Comparison of ENCODE assay signal across 8 cellular contexts in the genomic region with DNA sequence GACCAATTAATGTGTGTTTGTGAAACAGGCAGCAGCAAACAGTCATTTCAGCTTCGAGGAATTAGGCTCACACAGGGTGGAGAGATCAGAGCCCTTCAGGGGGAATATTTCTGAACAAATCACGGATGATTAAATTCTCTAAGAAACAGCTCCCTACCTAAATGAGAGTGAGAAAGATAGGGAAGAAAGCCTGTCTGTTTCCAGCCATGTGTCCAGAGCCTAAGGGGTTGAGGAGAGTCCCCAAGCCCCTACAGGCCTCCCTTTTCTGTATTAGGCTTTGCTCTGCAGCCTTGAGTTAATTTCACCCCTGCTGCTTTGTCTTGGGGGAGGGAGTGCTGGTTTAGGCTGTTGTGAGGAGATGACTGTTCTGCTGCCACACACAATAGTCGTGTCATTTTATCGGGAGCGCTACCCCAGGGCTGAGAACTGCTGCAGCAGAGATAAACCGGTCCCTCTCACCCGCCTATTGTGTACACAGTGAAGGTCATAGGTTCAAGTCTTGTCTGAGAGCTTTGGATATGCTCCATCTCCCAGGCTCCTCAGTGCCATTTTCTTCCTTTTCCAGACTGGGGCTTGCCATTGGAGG. TPM values are rescaled to one million over a fixed set of nuclear protein-coding genes. Genes with fewer than 3 reads are reported as not detected.
DNase-seq lines count a peak whose midpoint lies in the region; ATAC-seq, FAIRE-seq and TF ChIP-seq lines count a peak whose summit lies in the region.

No MANE protein-coding gene starts in this region.

- no peak for DNase-seq in MM.1S
- DNase-seq in activated T-cell treated with anti-CD3 and anti-CD28 coated beads, Interleukin-2, amount 50 U/mL, for 48 hours: peak; percentile 52 to 59
- DNase-seq in foreskin fibroblast: peak in 1 of 2 donors; percentile 34

- peak; percentile 15 for FAIRE-seq in G401.6 (lab: Jason Lieb, UNC)

- TF ChIP-seq CTCF in MM.1S (IDR thresholded peaks at IDR 0.05; ENCODE audit: low read length) (no peak), foreskin fibroblast (IDR thresholded peaks at IDR 0.05; ENCODE audit: low read depth, low read length) (no peak)

- H3K27me3 ChIP-seq in MM.1S (replicated peaks; ENCODE audit: insufficient read depth, low read length) (no peaks in the 10 kb centered on the region), neuron (ENCODE audit: insufficient read depth, low read length) (no peaks in the 10 kb centered on the region)

- no peak for ATAC-seq in HG03439 (IDR thresholded peaks at IDR 0.05; ENCODE audit: unreplicated experiment)
- no peak for ATAC-seq in HG03432 (IDR thresholded peaks at IDR 0.05; ENCODE audit: unreplicated experiment)

- WGBS in urinary bladder: 3% methylated on average over 7 of the region's 7 CpGs

- H3K9me3 ChIP-seq in MM.1S (replicated peaks; ENCODE audit: insufficient read depth, low read length) (no peaks in the 10 kb centered on the region), neuron (ENCODE audit: low read length) (no peaks in the 10 kb centered on the region)

- peak overlapping the region; percentile 34; the same call in 1 of the 2 replicates for H3K27ac ChIP-seq in MM.1S (ENCODE audit: low read length)
- H3K27ac ChIP-seq in urinary bladder (ENCODE audit: low read depth): no peak overlapping the region

- peaks cover 19% of the 10 kb centered on the region for H3F3A ChIP-seq in MM.1S (ENCODE audit: insufficient read depth, low read length)

- peak overlapping the region; percentile 94 for H3K4me2 ChIP-seq in MM.1S (ENCODE audit: low read depth, low read length)

- H2AFZ ChIP-seq in MM.1S (ENCODE audit: low read length) (peak overlapping the region; percentile 10), neuron (ENCODE audit: low read depth, low read length) (no peak overlapping the region)

- H3K9ac ChIP-seq in MM.1S (ENCODE audit: low read length): peak overlapping the region; percentile 61; the same call in 1 of the 2 replicates

- peaks cover 49% of the 10 kb centered on the region for H3K79me2 ChIP-seq in MM.1S (ENCODE audit: low read length)

- no peaks in the 10 kb centered on the region for H3K9me2 ChIP-seq in MM.1S (replicated peaks; ENCODE audit: insufficient read depth, low read length)

- H3K4me1 ChIP-seq in MM.1S (ENCODE audit: low read length) (peaks cover 33% of the 10 kb centered on the region), neuron (ENCODE audit: insufficient read depth, low read length) (peaks cover 49% of the 10 kb centered on the region), urinary bladder (ENCODE audit: insufficient read depth) (no peaks in the 10 kb centered on the region)

- no peaks in the 10 kb centered on the region for H3K36me3 ChIP-seq in MM.1S (replicated peaks; ENCODE audit: insufficient read depth, low read length)
- H3K36me3 ChIP-seq in neuron (ENCODE audit: insufficient read depth, low read length): peaks cover 6% of the 10 kb centered on the region
- no peaks in the 10 kb centered on the region for H3K36me3 ChIP-seq in urinary bladder (ENCODE audit: insufficient read depth)

- no peaks in the 10 kb centered on the region for H4K20me1 ChIP-seq in MM.1S (ENCODE audit: insufficient read depth, low read length)

- peak overlapping the region; percentile 81 for H3K4me3 ChIP-seq in MM.1S (ENCODE audit: low read length)
- H3K4me3 ChIP-seq in foreskin fibroblast (ENCODE audit: low read depth in 1 of 2, low read length in 2 of 2): peak overlapping the region; percentile 60 to 72
- peak overlapping the region; percentile 90 for H3K4me3 ChIP-seq in neuron (ENCODE audit: low read length)
- H3K4me3 ChIP-seq in urinary bladder (ENCODE audit: low read depth, low read length): peak overlapping the region; percentile 99

RNA-seq across cellular contexts. Expression of gene ZNF609, which starts 1.3 kb away (rescaled TPM):
- 23.7 TPM for total RNA-seq in urinary bladder
- 15.0 TPM for polyA plus RNA-seq in urinary bladder
